In genomic region chr2:190534310-190535118, GRCh38 we compare ENCODE assay signal across 8 cellular contexts. TPM values are rescaled to one million over a fixed set of nuclear protein-coding genes. Genes with fewer than 3 reads are reported as not detected.
DNase-seq lines count a peak whose midpoint lies in the region; ATAC-seq and TF ChIP-seq lines count a peak whose summit lies in the region.

Gene NEMP2, minus strand, starts transcription at chr2:190534722. Its CDS starts 67 bp downstream, at chr2:190534655.

- H3K27ac ChIP-seq in HUES6 (ENCODE audit: low read depth, low read length) (peak within 1 kb of the TSS; percentile 91), stomach (peak within 1 kb of the TSS; percentile 94 to 98 (median 96))

- H3K9me3 ChIP-seq in HUES6 (ENCODE audit: control insufficient read depth, insufficient read depth, low read depth, low read length) = peaks cover 13% of the 10 kb centered on the region
- peaks cover 0 to 25% (median 8%) of the 10 kb centered on the region in 4 donors for H3K9me3 ChIP-seq in stomach

- ATAC-seq in GM21447 (IDR thresholded peaks at IDR 0.05; ENCODE audit: unreplicated experiment) = peak; percentile 61
- peak; percentile 77 for ATAC-seq in activated T-helper 17 cell treated with anti-CD3 and anti-CD28 coated beads, Interleukin-2, amount 50 U/mL, for 72 hours (replicated peaks)

- no peaks in the 10 kb centered on the region for H3K36me3 ChIP-seq in HUES6 (ENCODE audit: control insufficient read depth, insufficient read depth, low read length)
- no peaks in the 10 kb centered on the region for H3K36me3 ChIP-seq in stomach

- peak; percentile 67 for DNase-seq in DMS153 (lab: John Stamatoyannopoulos, UW)
- DNase-seq in RPMI8226 = peak; percentile 89
- peak; percentile 35 for DNase-seq in fibroblast of the aortic adventitia (ENCODE audit: low read depth)
- DNase-seq in stomach = peak; percentile 81

- peak within 1 kb of the TSS; percentile 84 for H3K9ac ChIP-seq in HUES6 (ENCODE audit: low read length)

- intact Hi-C loops in stomach (cut with DNase I; ENCODE audit: low total_unique reads) = loop anchor here (10.0 kb wide), 1 partner anchor 120 kb away; no protein-coding TSS in a partner anchor

- H3K9me3 Mint-ChIP-seq in activated T-helper 17 cell treated with anti-CD3 and anti-CD28 coated beads, Interleukin-2, amount 50 U/mL, for 72 hours = peaks cover 11% of the 10 kb centered on the region
- peaks cover 25% of the 10 kb centered on the region for H3K9me3 Mint-ChIP-seq in nephron

- peak within 1 kb of the TSS; percentile 79 for H3K4me3 ChIP-seq in HUES6 (ENCODE audit: low read depth, low read length)
- H3K4me3 ChIP-seq in fibroblast of the aortic adventitia (ENCODE audit: low read depth, low read length) = peak within 1 kb of the TSS; percentile 70
- peak within 1 kb of the TSS; percentile 66 to 90 (median 72) for H3K4me3 ChIP-seq in stomach

- TF ChIP-seq EP300 in stomach (IDR thresholded peaks at IDR 0.05) = no peak

- no peaks in the 10 kb centered on the region for H3K27me3 Mint-ChIP-seq in activated T-helper 17 cell treated with anti-CD3 and anti-CD28 coated beads, Interleukin-2, amount 50 U/mL, for 72 hours
- no peaks in the 10 kb centered on the region for H3K27me3 Mint-ChIP-seq in nephron (ENCODE audit: low read depth)

- peak within 1 kb of the TSS; percentile 98 for H3K4me3 Mint-ChIP-seq in activated T-helper 17 cell treated with anti-CD3 and anti-CD28 coated beads, Interleukin-2, amount 50 U/mL, for 72 hours
- H3K4me3 Mint-ChIP-seq in nephron = peak within 1 kb of the TSS; percentile 90 to 99 (median 98)

- peaks cover 17% of the 10 kb centered on the region for H3K4me1 ChIP-seq in HUES6 (ENCODE audit: control insufficient read depth, insufficient read depth, low read length)
- peaks cover 10 to 35% (median 27%) of the 10 kb centered on the region in 4 donors for H3K4me1 ChIP-seq in stomach

- H3K27me3 ChIP-seq in HUES6 (ENCODE audit: control insufficient read depth, insufficient read depth, low read length) (no peaks in the 10 kb centered on the region), stomach (no peaks in the 10 kb centered on the region)

- TF ChIP-seq POLR2A in stomach (IDR thresholded peaks at IDR 0.05) = peak in 1 of 4 donors; percentile 34

- H3K36me3 Mint-ChIP-seq in activated T-helper 17 cell treated with anti-CD3 and anti-CD28 coated beads, Interleukin-2, amount 50 U/mL, for 72 hours (ENCODE audit: low read depth) = peaks cover 15% of the 10 kb centered on the region
- H3K36me3 Mint-ChIP-seq in nephron (ENCODE audit: low read depth) = peaks cover 31% of the 10 kb centered on the region

- H3K27ac Mint-ChIP-seq in activated T-helper 17 cell treated with anti-CD3 and anti-CD28 coated beads, Interleukin-2, amount 50 U/mL, for 72 hours = peak within 1 kb of the TSS; percentile 98
- peak within 1 kb of the TSS; percentile 97 to 99 (median 98) for H3K27ac Mint-ChIP-seq in nephron

- 0 to 1% (median 0%) methylated on average over 18 to 92 of the region's 92 CpGs for WGBS in stomach, 5 donors

- peaks cover 35% of the 10 kb centered on the region for H3K4me1 Mint-ChIP-seq in activated T-helper 17 cell treated with anti-CD3 and anti-CD28 coated beads, Interleukin-2, amount 50 U/mL, for 72 hours
- peaks cover 30% of the 10 kb centered on the region for H3K4me1 Mint-ChIP-seq in nephron

- TF ChIP-seq CTCF in fibroblast of the aortic adventitia (IDR thresholded peaks at IDR 0.05; ENCODE audit: insufficient read depth, low read length) = no peak
- no peak for TF ChIP-seq CTCF in nephron (IDR thresholded peaks at IDR 0.05; ENCODE audit: unreplicated experiment in 3 of 3)
- TF ChIP-seq CTCF in stomach (IDR thresholded peaks at IDR 0.05) = no peak

RNA-seq across cellular contexts. Expression of gene NEMP2, which starts in this region (rescaled TPM):
- total RNA-seq in activated T-helper 17 cell treated with anti-CD3 and anti-CD28 coated beads, Interleukin-2, amount 50 U/mL, for 72 hours = 10 to 100 TPM; 10.6 to 16.5 TPM
- total RNA-seq in fibroblast of the aortic adventitia (ENCODE audit: low replicate concordance) (8.1 and 11.7 TPM in 2 replicates), stomach (10 to 100 TPM in 2 of 5 donors, under 1 TPM in 1, not detected in 2; 0.89 to 18.7 (median 14.6) TPM)
- 1 to 10 TPM in 2 of 3 donors, under 1 TPM in 1; 0.60 to 2.0 (median 1.1) TPM for polyA plus RNA-seq in stomach

Comparison
In these comparisons a context has a peak if more than half of its experiments do, and no peak if none do; other contexts are left out.
1. Peak in every context shown above with its lines: DNase-seq, ATAC-seq, H3K4me3 ChIP-seq and H3K27ac ChIP-seq.
2. DNase-seq: peak in every context shown above with its lines; median percentile 89 in RPMI8226; 81 in stomach; 67 in DMS153; 35 in fibroblast of the aortic adventitia.